In genomic region chr17:3558603-3559269, GRCh38 we compare ENCODE assay signal across 8 cellular contexts.
DNase-seq lines count a peak whose midpoint lies in the region; ATAC-seq and TF ChIP-seq lines count a peak whose summit lies in the region.

No MANE protein-coding gene starts in this region.

- peak; percentile 90 for ATAC-seq in GM19043 (IDR thresholded peaks at IDR 0.05; ENCODE audit: low read depth, unreplicated experiment)
- ATAC-seq in HG03135 (IDR thresholded peaks at IDR 0.05; ENCODE audit: unreplicated experiment), result peak; percentile 73

- TF ChIP-seq CTCF in AG10803 (conservative IDR thresholded peaks at IDR 0.05; ENCODE audit: low read length), result no peak

- no peak overlapping the region for H3K4me3 ChIP-seq in AG10803 (ENCODE audit: low read length)
- H3K4me3 ChIP-seq in effector memory CD4-positive, alpha-beta T cell (ENCODE audit: insufficient read depth, low read depth, low read length, poor library complexity, severe bottlenecking), result no peak overlapping the region

- peak; percentile 11 for DNase-seq in AG10803 (ENCODE audit: low read depth)
- peak; percentile 27 for DNase-seq in T1000 (lab: John Stamatoyannopoulos, UW)
- DNase-seq in effector memory CD4-positive, alpha-beta T cell, result peak; percentile 33 to 50 (median 45)
- DNase-seq in stimulated activated CD4-positive, alpha-beta T cell treated with anti-CD3 and anti-CD28 coated beads, Interleukin-12 subunit alpha, Interleukin-12 subunit beta, amount 100 ng/mL, for 4 hours, result peak; percentile 28
- DNase-seq in LoVo (ENCODE audit: low spot score), result no peak
- no peak for DNase-seq in NCI-H1105 treated with DMSO at 0.1 percent for 48 hours (lab: John Stamatoyannopoulos, UW)

- H3K4me1 ChIP-seq in effector memory CD4-positive, alpha-beta T cell (ENCODE audit: control insufficient read depth, insufficient read depth, low read length, poor library complexity, severe bottlenecking), result peaks cover 6% of the 10 kb centered on the region

- H3K36me3 ChIP-seq in effector memory CD4-positive, alpha-beta T cell (ENCODE audit: control insufficient read depth, insufficient read depth, low read length), result no peaks in the 10 kb centered on the region

- H3K27ac ChIP-seq in effector memory CD4-positive, alpha-beta T cell (ENCODE audit: insufficient read depth, low read length, poor library complexity, severe bottlenecking), result no peak overlapping the region

- no peaks in the 10 kb centered on the region for H3K9me3 ChIP-seq in effector memory CD4-positive, alpha-beta T cell (ENCODE audit: control insufficient read depth, low read length)

- H3K27me3 ChIP-seq in effector memory CD4-positive, alpha-beta T cell (replicated peaks; ENCODE audit: control insufficient read depth, insufficient read depth, low read length, poor library complexity, severe bottlenecking), result no peaks in the 10 kb centered on the region

Comparison
In these comparisons a context has a peak if more than half of its experiments do, and no peak if none do; other contexts are left out.
1. DNase-seq: peak in AG10803 (single experiment), T1000 (single experiment), effector memory CD4-positive, alpha-beta T cell (3 of 3) and stimulated activated CD4-positive, alpha-beta T cell treated with anti-CD3 and anti-CD28 coated beads, Interleukin-12 subunit alpha, Interleukin-12 subunit beta, amount 100 ng/mL, for 4 hours (single experiment); none in LoVo (single experiment) and NCI-H1105 treated with DMSO at 0.1 percent for 48 hours (single experiment).